ENCODE assay signal across 8 cellular contexts in the genomic region with DNA sequence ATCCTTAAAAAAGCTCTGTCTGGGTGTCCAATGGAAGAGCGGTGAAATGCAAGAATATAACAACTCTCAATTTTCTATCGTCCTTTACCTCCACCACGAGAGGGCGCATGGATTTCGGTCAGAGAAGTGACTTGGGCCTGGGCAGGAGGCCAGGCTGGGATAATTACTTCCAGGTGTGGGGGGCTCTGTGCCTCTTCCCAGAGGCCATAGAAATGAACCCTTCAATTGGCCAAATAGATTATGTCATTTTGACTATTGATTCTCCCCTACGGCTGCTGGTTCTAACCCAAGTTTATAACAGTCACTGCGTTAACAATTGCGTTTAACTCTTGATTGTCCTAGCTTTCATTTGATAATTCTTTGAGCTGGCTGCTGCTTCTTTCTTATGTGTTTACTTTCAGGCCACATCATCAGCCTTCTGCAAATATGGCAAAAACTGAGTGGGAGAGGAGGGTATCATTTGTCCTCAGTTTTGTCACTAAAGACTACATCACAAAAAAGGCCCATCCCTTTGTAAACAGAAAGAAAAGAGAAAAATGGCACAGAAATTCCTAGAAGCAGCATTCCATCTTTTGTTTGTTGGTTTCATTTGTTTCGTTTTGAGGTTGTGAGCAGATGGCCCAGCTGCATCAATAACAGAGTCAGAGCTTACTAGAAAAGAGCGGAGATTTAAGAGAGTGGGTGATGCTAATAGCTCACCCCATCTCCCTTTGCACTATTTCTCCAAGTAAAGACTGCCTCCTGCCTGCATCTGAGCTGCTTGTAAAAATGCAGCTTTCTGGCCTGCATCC. TPM values are rescaled to one million over a fixed set of nuclear protein-coding genes. Genes with fewer than 3 reads are reported as not detected.
A peak's percentile ranks its signal among the peaks of the same experiment; 100 is the strongest.
DNase-seq lines count a peak whose midpoint lies in the region; ATAC-seq and TF ChIP-seq lines count a peak whose summit lies in the region.

No MANE protein-coding gene starts in this region.

- CTCF ChIA-PET in Calu3 (lab: Charles Lee), result interaction anchor here (3.7 kb wide), 1 partner anchor 100 kb away, joined by 61 read pairs; no protein-coding TSS in a partner anchor

- H3K27ac Mint-ChIP-seq in Calu3 (ENCODE audit: unreplicated experiment), result no peak overlapping the region

- H3K27me3 ChIP-seq in dorsolateral prefrontal cortex, result no peaks in the 10 kb centered on the region
- H3K27me3 ChIP-seq in lung (ENCODE audit: control insufficient read depth, insufficient read depth), result no peaks in the 10 kb centered on the region

- H3K4me1 Mint-ChIP-seq in Calu3 (ENCODE audit: low read depth, unreplicated experiment), result no peaks in the 10 kb centered on the region

- H3K27ac ChIP-seq in dorsolateral prefrontal cortex, result peak overlapping the region in 1 of 59 donors; percentile 21
- no peak overlapping the region for H3K27ac ChIP-seq in lung (ENCODE audit: low read depth in 1 of 2, low read length in 1 of 2)

- H3K9me3 Mint-ChIP-seq in Calu3 (ENCODE audit: low read depth, unreplicated experiment), result no peaks in the 10 kb centered on the region

- H3K4me3 ChIP-seq in dorsolateral prefrontal cortex (peak overlapping the region in 19 of 59 donors; percentile 3 to 39 (median 22)), lung (no peak overlapping the region)

- no peaks in the 10 kb centered on the region for H3K9me3 ChIP-seq in lung (ENCODE audit: control insufficient read depth in 2 of 2, insufficient read depth in 1 of 2, low read length in 1 of 2)

- DNase-seq in Calu3 (peak; percentile 82), NCI-H748 (lab: John Stamatoyannopoulos, UW; ENCODE audit: unreplicated experiment) (peak; percentile 100), dorsolateral prefrontal cortex (peak in 9 of 10 donors; percentile 38 to 72 (median 61)), lung (ENCODE audit: low spot score) (peak; percentile 76)
- peak; percentile 66 to 67 for DNase-seq in activated CD4-positive, alpha-beta T cell treated with anti-CD3 and anti-CD28 coated beads, Interleukin-2, amount 50 U/mL, for 4 hours
- DNase-seq in stimulated activated CD8-positive, alpha-beta memory T cell treated with anti-CD3 and anti-CD28 coated beads, Interleukin-12 subunit alpha, Interleukin-12 subunit beta, amount 100 ng/mL, for 1 hour (ENCODE audit: low read depth), result peak; percentile 58

- WGBS in lung, 2 donors, result 28 to 38% methylated on average over 10 of the region's 10 CpGs

- no peaks in the 10 kb centered on the region for H3K4me1 ChIP-seq in lung (ENCODE audit: control insufficient read depth in 2 of 2, insufficient read depth in 2 of 2, low read length in 2 of 2)

- intact Hi-C loops in Calu3 (cut with micrococcal nuclease; ENCODE audit: unreplicated experiment), result loop anchor here (1.0 to 10.0 kb wide), 3 partner anchors 100 to 425 kb away; no protein-coding TSS in a partner anchor
- intact Hi-C loops in dorsolateral prefrontal cortex (cut with DNase I), result loop anchor here (2.0 to 5.0 kb wide), 2 partner anchors 97 kb away; a partner anchor contains a TSS

- no peak overlapping the region for H3K4me3 Mint-ChIP-seq in Calu3 (ENCODE audit: low read depth, unreplicated experiment)

- BruUV-seq in Calu3 (replicated peaks; lab: Mats Ljungman, UMichigan), result no TSS peak

- no peaks in the 10 kb centered on the region for H3K36me3 ChIP-seq in lung (ENCODE audit: control insufficient read depth in 2 of 2, insufficient read depth in 2 of 2, low read length in 2 of 2)

- peak; percentile 82 for TF ChIP-seq CTCF in Calu3 (IDR thresholded peaks at IDR 0.05; ENCODE audit: unreplicated experiment)
- peak; percentile 61 to 92 (median 80) for TF ChIP-seq CTCF in dorsolateral prefrontal cortex (IDR thresholded peaks at IDR 0.05 in 54 of 56, conservative IDR thresholded peaks at IDR 0.05 in 2 of 56; ENCODE audit: low read depth in 1 of 56, partially characterized antibody in 56 of 56)
- peak; percentile 66 for TF ChIP-seq CTCF in lung (IDR thresholded peaks at IDR 0.05; ENCODE audit: control extremely low read depth, extremely low read depth)

- no peaks in the 10 kb centered on the region for H3K27me3 Mint-ChIP-seq in Calu3 (ENCODE audit: unreplicated experiment)

- ATAC-seq in HG03432 (IDR thresholded peaks at IDR 0.05; ENCODE audit: unreplicated experiment) (peak; percentile 70), lung (ENCODE audit: insufficient read depth, low FRiP score) (peak; percentile 27), GM21515 (IDR thresholded peaks at IDR 0.05; ENCODE audit: unreplicated experiment) (no peak)

- H3K36me3 Mint-ChIP-seq in Calu3 (ENCODE audit: insufficient read depth, unreplicated experiment), result no peaks in the 10 kb centered on the region

RNA-seq across cellular contexts. Expression of a gene that starts 45.4 kb away (rescaled TPM):
- total RNA-seq in Calu3 (2022) (61.1 and 63.4 TPM in 2 replicates), dorsolateral prefrontal cortex (100 to 1,000 TPM in 80 of 120 experiments, 10 to 100 TPM in 40; 85.2 to 155 (median 104) TPM), lung (10 to 100 TPM; 45.2 to 91.8 TPM)
- polyA plus RNA-seq in lung, result 10 to 100 TPM; 23.0 to 30.5 TPM
